Comparison of ENCODE assay signal across 8 cellular contexts in the genomic region with DNA sequence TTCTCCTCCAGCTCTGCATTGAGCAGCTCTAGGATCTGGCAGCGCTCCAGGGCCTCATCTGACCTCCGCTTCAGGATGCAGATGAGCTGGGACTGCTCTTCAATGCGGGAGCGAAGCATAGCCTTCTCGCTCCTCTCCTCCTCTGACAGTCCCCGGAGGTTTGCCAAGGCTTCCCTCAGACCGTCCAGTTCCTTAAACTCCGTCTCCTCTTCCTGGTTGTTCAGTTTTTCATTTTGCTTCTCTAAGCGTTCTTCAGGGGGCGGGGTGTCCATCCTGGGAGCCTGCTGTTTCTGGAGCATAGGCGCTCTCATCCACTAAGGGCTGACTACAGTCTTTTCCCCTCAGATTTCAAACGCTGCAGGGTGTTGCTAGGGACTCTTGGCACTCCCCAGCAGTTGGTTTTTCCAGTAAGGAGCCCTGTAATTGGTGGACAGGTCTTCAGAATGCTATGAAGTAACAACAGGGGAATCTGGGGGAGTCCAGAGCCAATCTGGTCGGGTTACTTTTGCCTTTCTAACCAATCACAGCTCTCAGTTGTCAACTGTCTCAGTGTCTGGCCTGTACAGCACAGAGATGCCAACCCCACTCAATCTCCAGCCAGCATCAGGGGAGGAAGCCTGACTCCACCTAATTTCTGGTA. TPM values are rescaled to one million over a fixed set of nuclear protein-coding genes. Genes with fewer than 3 reads are reported as not detected.
DNase-seq lines count a peak whose midpoint lies in the region; ATAC-seq and TF ChIP-seq lines count a peak whose summit lies in the region.

TSS of gene CCDC89 (minus strand) at position 376 of the 640 bp plus-strand sequence. CDS start at position 311, 65 bp downstream.

- intact Hi-C loops in ovary (cut with DNase I), result no loop called here

- no peaks in the 10 kb centered on the region for H3K9me3 ChIP-seq in ovary

- H3K27me3 ChIP-seq in H7 (ENCODE audit: control insufficient read depth, insufficient read depth, low read length) (no peaks in the 10 kb centered on the region), ovary (no peaks in the 10 kb centered on the region)

- no peak for TF ChIP-seq EP300 in ovary (IDR thresholded peaks at IDR 0.05)

- no peak within 1 kb of the TSS for H3K4me3 ChIP-seq in H7 (ENCODE audit: insufficient read depth, low read depth, low read length)
- peak within 1 kb of the TSS; percentile 45 for H3K4me3 ChIP-seq in ovary

- peaks cover 1% of the 10 kb centered on the region for H3K4me1 ChIP-seq in ovary (ENCODE audit: insufficient read depth)

- peak; percentile 14 for TF ChIP-seq POLR2A in ovary (IDR thresholded peaks at IDR 0.05)

- H3K27ac ChIP-seq in ovary, result peak within 1 kb of the TSS; percentile 7 to 76

- no peaks in the 10 kb centered on the region for H3K36me3 ChIP-seq in H7 (replicated peaks; ENCODE audit: control insufficient read depth, insufficient read depth, low read length)
- no peaks in the 10 kb centered on the region for H3K36me3 ChIP-seq in ovary

- TF ChIP-seq CTCF in ovary (IDR thresholded peaks at IDR 0.05), result no peak

- DNase-seq in H7 (peak; percentile 49), SHP77 (lab: John Stamatoyannopoulos, UW) (peak; percentile 95 to 96), foreskin melanocyte (peak; percentile 40), ovary (peak; percentile 79 to 87 (median 85)), HT-29 (ENCODE audit: low spot score) (no peak)
- DNase-seq in activated effector memory CD4-positive, alpha-beta T cell treated with anti-CD3 and anti-CD28 coated beads, Interleukin-2, amount 50 U/mL, for 16 hours, result no peak
- DNase-seq in activated CD4-positive, CD25-positive, alpha-beta regulatory T cell (lab: John Stamatoyannopoulos, UW), result no peak

- ATAC-seq in HG03442 (IDR thresholded peaks at IDR 0.05; ENCODE audit: unreplicated experiment), result no peak

- 4 to 6% (median 4%) methylated on average over 13 of the region's 13 CpGs for WGBS in ovary, 3 donors

RNA-seq across cellular contexts. Expression of gene CCDC89, which starts in this region (rescaled TPM):
- total RNA-seq in H7 (2014; rRNA removed; shearing (Covaris generic)), result not detected in 2 replicates
- total RNA-seq in ovary, result 1 to 10 TPM; 3.2 to 5.9 (median 5.3) TPM
- polyA plus RNA-seq in ovary, result 1 to 10 TPM; 2.8 to 3.2 TPM
- total RNA-seq in HT-29 (2014; rRNA removed; shearing (Covaris generic)), result 0.13 TPM in 1 of 2 replicates, not detected in the other

Comparison
In these comparisons a context has a peak if more than half of its experiments do, and no peak if none do; other contexts are left out.
1. Peak in DNase-seq in H7; RNA of the gene not detected or under 1 TPM.
2. DNase-seq: peak in SHP77 (2 of 2), foreskin melanocyte (single experiment) and ovary (5 of 5); none in activated effector memory CD4-positive, alpha-beta T cell treated with anti-CD3 and anti-CD28 coated beads, Interleukin-2, amount 50 U/mL, for 16 hours (single experiment), activated CD4-positive, CD25-positive, alpha-beta regulatory T cell (0 of 4) and HT-29 (single experiment).